ENCODE assay signal across 8 cellular contexts in the genomic region with DNA sequence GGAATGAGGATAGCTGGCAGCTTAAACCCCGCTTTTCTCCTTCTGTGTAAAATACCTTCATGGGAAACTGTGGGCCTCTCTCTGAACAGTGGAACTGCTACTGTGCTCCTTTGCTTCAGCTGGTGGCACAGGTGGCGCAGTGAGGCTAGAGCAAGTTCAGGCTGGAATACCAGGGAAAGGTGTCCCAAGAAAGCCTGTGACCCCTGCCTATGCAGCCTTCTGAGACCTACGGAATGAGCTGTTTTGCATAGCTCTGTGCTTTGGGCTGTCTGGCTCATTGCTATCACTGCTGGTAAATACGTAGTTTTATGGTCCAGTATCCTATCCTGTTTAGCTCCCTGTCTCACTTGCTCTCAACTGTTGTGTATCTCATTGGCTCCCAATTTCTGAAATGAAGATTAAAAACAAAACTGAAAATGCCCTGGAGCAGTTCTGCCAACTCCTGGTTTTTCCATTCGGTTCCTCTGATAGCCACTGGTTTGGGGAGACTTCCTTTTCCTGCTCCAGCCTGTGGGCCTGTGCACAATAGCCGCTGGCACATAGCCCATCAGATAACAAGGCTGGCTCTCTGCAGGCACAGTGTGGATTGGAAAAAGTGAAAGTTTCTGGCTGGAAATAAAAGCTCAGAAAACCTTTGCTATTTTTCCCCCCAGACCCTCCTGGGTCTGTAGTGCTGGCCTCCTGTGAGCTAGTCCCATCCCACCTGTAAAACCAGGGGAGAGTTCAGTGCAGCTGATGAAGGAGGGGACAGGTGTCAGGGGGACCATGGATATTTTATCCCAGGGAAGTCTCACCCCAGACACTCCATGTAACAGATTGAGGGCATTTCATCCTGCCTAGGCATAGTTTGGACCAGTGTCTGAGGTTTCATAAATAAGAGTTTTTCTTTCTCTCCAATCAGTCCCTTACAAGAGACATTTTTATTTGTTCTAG. TPM values are rescaled to one million over a fixed set of nuclear protein-coding genes. Genes with fewer than 3 reads are reported as not detected.
A peak's percentile ranks its signal among the peaks of the same experiment; 100 is the strongest.
DNase-seq lines count a peak whose midpoint lies in the region; ATAC-seq and TF ChIP-seq lines count a peak whose summit lies in the region.

No MANE protein-coding gene starts in this region.

- POLR2A ChIA-PET in CD8-positive, alpha-beta T cell (lab: Charles Lee) = interaction anchor here (0.6 to 2.1 kb wide), 5 partner anchors 10 to 142 kb away, joined by 3 to 12 read pairs (median 3); no protein-coding TSS in a partner anchor

- no peak for TF ChIP-seq CTCF in CD8-positive, alpha-beta T cell (IDR thresholded peaks at IDR 0.05)
- TF ChIP-seq CTCF in left lung (IDR thresholded peaks at IDR 0.05) = no peak
- TF ChIP-seq CTCF in tibial nerve (IDR thresholded peaks at IDR 0.05) = no peak

- ATAC-seq in CD8-positive, alpha-beta T cell = no peak
- no peak for ATAC-seq in central memory CD8-positive, alpha-beta T cell (replicated peaks; ENCODE audit: extremely low read depth, poor library complexity, severe bottlenecking)
- ATAC-seq in left lung = peak; percentile 91
- ATAC-seq in HG02970 (IDR thresholded peaks at IDR 0.05; ENCODE audit: low FRiP score, unreplicated experiment) = no peak
- ATAC-seq in GM21515 (IDR thresholded peaks at IDR 0.05; ENCODE audit: unreplicated experiment) = no peak
- no peak for ATAC-seq in HG03175 (IDR thresholded peaks at IDR 0.05; ENCODE audit: unreplicated experiment)

- no peaks in the 10 kb centered on the region for H3K27me3 Mint-ChIP-seq in CD8-positive, alpha-beta T cell (ENCODE audit: low read depth)
- no peaks in the 10 kb centered on the region for H3K27me3 Mint-ChIP-seq in central memory CD8-positive, alpha-beta T cell

- no peak overlapping the region for H3K4me3 ChIP-seq in CD8-positive, alpha-beta T cell (ENCODE audit: low read depth, low read length)
- H3K4me3 ChIP-seq in left lung (no peak overlapping the region), tibial nerve (peak overlapping the region in 1 of 4 donors; percentile 27)

- H3K4me3 Mint-ChIP-seq in CD8-positive, alpha-beta T cell = no peak overlapping the region
- no peak overlapping the region for H3K4me3 Mint-ChIP-seq in central memory CD8-positive, alpha-beta T cell

- intact Hi-C loops in CD8-positive, alpha-beta T cell (cut with DNase I, micrococcal nuclease) = no loop called here
- intact Hi-C loops in left lung (cut with DNase I) = no loop called here

- H3K4me1 ChIP-seq in CD8-positive, alpha-beta T cell (ENCODE audit: insufficient read depth, low read length) = no peaks in the 10 kb centered on the region
- H3K4me1 ChIP-seq in left lung (peaks cover 27 to 50% of the 10 kb centered on the region in 2 donors), tibial nerve (peaks cover 5 to 66% (median 33%) of the 10 kb centered on the region in 4 donors)

- peak overlapping the region; percentile 32 for H3K27ac Mint-ChIP-seq in CD8-positive, alpha-beta T cell
- H3K27ac Mint-ChIP-seq in central memory CD8-positive, alpha-beta T cell (ENCODE audit: low read depth) = peak overlapping the region; percentile 22

- H3K9me3 Mint-ChIP-seq in CD8-positive, alpha-beta T cell = no peaks in the 10 kb centered on the region
- H3K9me3 Mint-ChIP-seq in central memory CD8-positive, alpha-beta T cell = no peaks in the 10 kb centered on the region

- TF ChIP-seq EP300 in tibial nerve (IDR thresholded peaks at IDR 0.05) = peak; percentile 41 to 80

- CTCF ChIA-PET in CD8-positive, alpha-beta T cell (lab: Charles Lee) = interaction anchor here (0.8 to 3.2 kb wide), 5 partner anchors 20 to 250 kb away, joined by 3 to 18 read pairs (median 3); no protein-coding TSS in a partner anchor

- WGBS in tibial nerve, 2 donors = 25 to 31% methylated on average over 6 of the region's 6 CpGs

- H3K27me3 ChIP-seq in CD8-positive, alpha-beta T cell (ENCODE audit: insufficient read depth, low read length) = no peaks in the 10 kb centered on the region
- no peaks in the 10 kb centered on the region for H3K27me3 ChIP-seq in left lung
- H3K27me3 ChIP-seq in tibial nerve = no peaks in the 10 kb centered on the region

- H3K27ac ChIP-seq in CD8-positive, alpha-beta T cell (ENCODE audit: low read depth, low read length) = no peak overlapping the region
- H3K27ac ChIP-seq in left lung (peak overlapping the region; percentile 81 to 89), tibial nerve (peak overlapping the region; percentile 40 to 88 (median 62))

- H3K36me3 Mint-ChIP-seq in CD8-positive, alpha-beta T cell = peaks cover 69% of the 10 kb centered on the region
- H3K36me3 Mint-ChIP-seq in central memory CD8-positive, alpha-beta T cell (ENCODE audit: insufficient read depth) = peaks cover 16% of the 10 kb centered on the region

- no peak for DNase-seq in CD8-positive, alpha-beta T cell
- DNase-seq in NCI-H2029 (lab: John Stamatoyannopoulos, UW) = peak; percentile 65
- no peak for DNase-seq in central memory CD8-positive, alpha-beta T cell (ENCODE audit: low spot score in 2 of 2)
- peak in 1 of 2 donors; percentile 84 for DNase-seq in left lung
- peak; percentile 63 to 79 for DNase-seq in tibial nerve (ENCODE audit: low spot score in 2 of 2)

- TF ChIP-seq POLR2A in tibial nerve (IDR thresholded peaks at IDR 0.05) = no peak

- H3K36me3 ChIP-seq in CD8-positive, alpha-beta T cell (ENCODE audit: insufficient read depth, low read length) = peaks cover 7% of the 10 kb centered on the region
- H3K36me3 ChIP-seq in left lung (peaks cover 0 to 53% of the 10 kb centered on the region in 2 donors), tibial nerve (peaks cover 0 to 45% (median 0%) of the 10 kb centered on the region in 3 donors)

- H3K4me1 Mint-ChIP-seq in CD8-positive, alpha-beta T cell (ENCODE audit: low read depth) = peaks cover 18% of the 10 kb centered on the region
- peaks cover 20% of the 10 kb centered on the region for H3K4me1 Mint-ChIP-seq in central memory CD8-positive, alpha-beta T cell

- no peaks in the 10 kb centered on the region for H3K9me3 ChIP-seq in CD8-positive, alpha-beta T cell (ENCODE audit: low read length)
- H3K9me3 ChIP-seq in left lung (no peaks in the 10 kb centered on the region), tibial nerve (no peaks in the 10 kb centered on the region)

RNA-seq across cellular contexts. Expression of gene LIMD2, which starts 24.1 kb away (rescaled TPM):
- total RNA-seq in CD8-positive, alpha-beta T cell = 100 to 1,000 TPM; 828 to 849 TPM
- total RNA-seq in left lung (10 to 100 TPM; 19.1 to 30.7 TPM), tibial nerve (10 to 100 TPM in 3 of 4 donors, 1 to 10 TPM in 1; 7.5 to 40.2 (median 25.2) TPM)

RNA-seq across cellular contexts. Expression of gene MAP3K3, which starts 53.7 kb away (rescaled TPM):
- total RNA-seq in CD8-positive, alpha-beta T cell = 10 to 100 TPM; 72.9 to 74.5 TPM
- total RNA-seq in left lung (10 to 100 TPM; 44.2 to 58.3 TPM), tibial nerve (100 to 1,000 TPM in 1 of 4 donors, 10 to 100 TPM in 3; 62.8 to 107 (median 71.7) TPM)

Comparison
In these comparisons a context has a peak if more than half of its experiments do, and no peak if none do; other contexts are left out.
1. DNase-seq: peak in NCI-H2029 (single experiment) and tibial nerve (2 of 2); none in CD8-positive, alpha-beta T cell (0 of 7) and central memory CD8-positive, alpha-beta T cell (0 of 2).
2. RNA of gene LIMD2, which starts 24.1 kb away (total RNA-seq): 828 to 849 TPM in CD8-positive, alpha-beta T cell; 19.1 to 30.7 TPM in left lung and 7.5 to 40.2 TPM in tibial nerve; every median in the first group is over 10 times any median in the second.